In the genomic region with DNA sequence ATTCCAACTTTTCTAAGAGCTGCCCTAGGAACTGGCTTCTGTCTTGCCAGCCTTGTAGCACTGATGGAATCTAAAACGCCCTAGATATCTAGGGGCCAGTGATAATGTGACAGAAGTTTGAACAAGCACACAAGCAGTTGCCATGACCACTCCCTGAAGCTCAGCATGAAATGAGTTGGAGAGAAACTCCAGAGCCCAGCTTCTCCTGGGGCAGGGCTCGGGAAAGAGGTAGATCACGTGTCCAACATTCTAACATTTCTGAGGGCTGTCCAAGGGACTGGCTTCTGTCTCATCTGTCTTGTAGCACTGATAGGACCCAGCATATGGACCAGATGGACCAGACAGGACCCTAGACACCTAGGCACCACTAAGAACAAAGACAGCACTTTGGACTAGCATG, we compare ENCODE assay signal across 25 cellular contexts.
"Had no signal": no experiment of that assay in that cellular context is flagged by ENCODE, and none has a peak within 500 bp of the region (broad histone marks: within the 10 kb centered on the region; RNA-seq: fewer than 3 reads in every experiment).

No MANE protein-coding gene starts in this region.

- H3K36me3 ChIP-seq: adrenal gland, breast epithelium, SJCRH30 had no signal

- ATAC-seq: activated T-cell treated with anti-CD3 and anti-CD28 coated beads, Interleukin-2, amount 50 U/mL, for 4 hours; K562 had no signal

- H3K27ac Mint-ChIP-seq: activated CD4-positive, alpha-beta memory T cell treated with anti-CD3 and anti-CD28 coated beads for 36 hours; activated CD4-positive, alpha-beta T cell treated with anti-CD3 and anti-CD28 coated beads, Interleukin-2, amount 10 ng/mL, durations not matched to agents 7 days and 5 days; activated naive CD8-positive, alpha-beta T cell treated with anti-CD3 and anti-CD28 coated beads, Interleukin-2, amount 10 ng/mL, durations not matched to agents 7 days and 5 days had no signal

- H3K4me1 ChIP-seq: adrenal gland, breast epithelium, SJCRH30 had no signal

- H3K4me3 ChIP-seq: adrenal gland, breast epithelium, K562, SJCRH30 had no signal

- H3K4me1 Mint-ChIP-seq: activated CD4-positive, alpha-beta T cell treated with anti-CD3 and anti-CD28 coated beads, Interleukin-2, amount 10 ng/mL, durations not matched to agents 7 days and 5 days; activated naive CD8-positive, alpha-beta T cell treated with anti-CD3 and anti-CD28 coated beads, Interleukin-2, amount 10 ng/mL, durations not matched to agents 7 days and 5 days had no signal

- H3K4me3 Mint-ChIP-seq: activated CD4-positive, alpha-beta memory T cell treated with anti-CD3 and anti-CD28 coated beads for 36 hours; activated CD4-positive, alpha-beta T cell treated with anti-CD3 and anti-CD28 coated beads, Interleukin-2, amount 10 ng/mL, durations not matched to agents 7 days and 5 days; activated naive CD8-positive, alpha-beta T cell treated with anti-CD3 and anti-CD28 coated beads, Interleukin-2, amount 10 ng/mL, durations not matched to agents 7 days and 5 days; activated T-cell treated with anti-CD3 and anti-CD28 coated beads, Interleukin-2, amount 50 U/mL, for 4 hours had no signal

- DNase-seq: activated CD4-positive, alpha-beta memory T cell treated with anti-CD3 and anti-CD28 coated beads for 36 hours; activated CD4-positive, alpha-beta T cell treated with anti-CD3 and anti-CD28 coated beads, Interleukin-2, amount 10 ng/mL, durations not matched to agents 7 days and 5 days; activated CD4-positive, CD25-positive, alpha-beta regulatory T cell; activated CD8-positive, alpha-beta memory T cell treated with anti-CD3 and anti-CD28 coated beads for 24 hours; activated naive CD4-positive, alpha-beta T cell treated with anti-CD3 and anti-CD28 coated beads, Interleukin-2, amount 50 U/mL, for 16 hours; activated naive CD8-positive, alpha-beta T cell treated with anti-CD3 and anti-CD28 coated beads, Interleukin-2, amount 10 ng/mL, durations not matched to agents 7 days and 5 days; activated T-cell treated with anti-CD3 and anti-CD28 coated beads, Interleukin-2, amount 50 U/mL, for 4 hours; adrenal gland; anterior cingulate cortex; Karpas-422; MM.1S; NCI-H1105; NCI-H1436; NCI-H1694 treated with DMSO at 0.1 percent for 48 hours; NCI-H2029 treated with DMSO at 0.1 percent for 48 hours; NCI-H345; NCI-H510A; NCI-H526 treated with DMSO at 0.1 percent for 48 hours; NCI-H82; SJCRH30; SK-N-SH; T-helper 1 cell had no signal

- H3K27ac ChIP-seq: adrenal gland, breast epithelium, SJCRH30, VCaP had no signal

- H3K9me3 ChIP-seq: adrenal gland, SJCRH30 had no signal

- H3K9me3 Mint-ChIP-seq: activated T-cell treated with anti-CD3 and anti-CD28 coated beads, Interleukin-2, amount 50 U/mL, for 4 hours had no signal

- H3K27me3 ChIP-seq: adrenal gland, breast epithelium, SJCRH30 had no signal

- H3K27me3 Mint-ChIP-seq: activated CD4-positive, alpha-beta memory T cell treated with anti-CD3 and anti-CD28 coated beads for 36 hours; activated CD4-positive, alpha-beta T cell treated with anti-CD3 and anti-CD28 coated beads, Interleukin-2, amount 10 ng/mL, durations not matched to agents 7 days and 5 days; activated naive CD8-positive, alpha-beta T cell treated with anti-CD3 and anti-CD28 coated beads, Interleukin-2, amount 10 ng/mL, durations not matched to agents 7 days and 5 days had no signal
